ENCODE assay signal across 9 cellular contexts in genomic region chr1:12031039-12031980, GRCh38. TPM values are rescaled to one million over a fixed set of nuclear protein-coding genes. Genes with fewer than 3 reads are reported as not detected.
A peak's percentile ranks its signal among the peaks of the same experiment; 100 is the strongest.
DNase-seq lines count a peak whose midpoint lies in the region; ATAC-seq and TF ChIP-seq lines count a peak whose summit lies in the region.
"Had no signal": no experiment of that assay in that cellular context is flagged by ENCODE, and none has a peak within 500 bp of the region (broad histone marks: within the 10 kb centered on the region; RNA-seq: fewer than 3 reads in every experiment).

No MANE protein-coding gene starts in this region.

- H3K4me3 ChIP-seq in adrenal gland (no peak overlapping the region), tibial nerve (no peak overlapping the region)

- H3K27ac ChIP-seq in adrenal gland, result peak overlapping the region in 3 of 5 donors; percentile 46 to 56 (median 55)
- H3K27ac ChIP-seq in tibial nerve, result peak overlapping the region in 2 of 4 donors; percentile 47 to 87

- H3K9me3 ChIP-seq in adrenal gland (replicated peaks in 1 of 3), result no peaks in the 10 kb centered on the region
- no peaks in the 10 kb centered on the region for H3K9me3 ChIP-seq in tibial nerve

- peaks cover 5 to 13% of the 10 kb centered on the region in 2 donors for H3K4me1 ChIP-seq in adrenal gland (replicated peaks in 1 of 2)
- H3K4me1 ChIP-seq in tibial nerve, result peaks cover 0 to 48% (median 21%) of the 10 kb centered on the region in 4 donors

- TF ChIP-seq CTCF in adrenal gland (IDR thresholded peaks at IDR 0.05), result peak; percentile 24 to 54 (median 52)
- peak in 4 of 5 experiments; percentile 22 to 50 (median 24) for TF ChIP-seq CTCF in tibial nerve (IDR thresholded peaks at IDR 0.05)

- peaks cover 0 to 24% of the 10 kb centered on the region in 2 donors for H3K36me3 ChIP-seq in adrenal gland (replicated peaks in 1 of 2)
- H3K36me3 ChIP-seq in tibial nerve, result peaks cover 3 to 63% (median 4%) of the 10 kb centered on the region in 3 donors

- TF ChIP-seq POLR2A in adrenal gland (IDR thresholded peaks at IDR 0.05) (no peak), tibial nerve (IDR thresholded peaks at IDR 0.05) (no peak)

- WGBS in adrenal gland, 4 donors, result 62 to 94% (median 77%) methylated on average over 4 to 20 of the region's 20 CpGs
- 60 to 70% methylated on average over 18 to 19 of the region's 20 CpGs for WGBS in tibial nerve, 2 donors

- DNase-seq in EL (peak; percentile 42), NAMALWA (ENCODE audit: low spot score) (peak; percentile 72), adrenal gland (peak in 6 of 7 donors; percentile 54 to 68 (median 64)), left lobe of liver (ENCODE audit: low spot score) (no peak), tibial nerve (ENCODE audit: low spot score in 2 of 2) (no peak)

- intact Hi-C loops in adrenal gland (cut with DNase I), result no loop called here

- H3K27me3 ChIP-seq in adrenal gland, result no peaks in the 10 kb centered on the region
- H3K27me3 ChIP-seq in tibial nerve, result no peaks in the 10 kb centered on the region

- no peak for TF ChIP-seq EP300 in tibial nerve (IDR thresholded peaks at IDR 0.05)

- ATAC-seq in left lobe of liver (peak; percentile 76), GM19467 (IDR thresholded peaks at IDR 0.05; ENCODE audit: unreplicated experiment) (no peak), HG03342 (IDR thresholded peaks at IDR 0.05; ENCODE audit: unreplicated experiment) (no peak), GM19328 (IDR thresholded peaks at IDR 0.05; ENCODE audit: unreplicated experiment) (no peak)

RNA-seq across cellular contexts. Expression of gene MIIP, which starts 12.0 kb away (rescaled TPM):
- total RNA-seq in adrenal gland (10 to 100 TPM; 15.1 to 60.7 (median 26.6) TPM), left lobe of liver (10.1 TPM), tibial nerve (10 to 100 TPM; 53.3 to 95.4 (median 67.1) TPM)
- 10 to 100 TPM in 2 of 3 donors, 1 to 10 TPM in 1; 5.0 to 71.1 (median 43.7) TPM for polyA plus RNA-seq in adrenal gland

RNA-seq across cellular contexts. Expression of gene TNFRSF8, which starts 31.8 kb away (rescaled TPM):
- total RNA-seq in adrenal gland (under 1 TPM; 0.28 to 0.61 (median 0.44) TPM), left lobe of liver (0.18 TPM), tibial nerve (1 to 10 TPM in 2 of 4 donors, under 1 TPM in 1, not detected in 1; 0.84 to 4.9 (median 1.8) TPM)
- polyA plus RNA-seq in adrenal gland, result under 1 TPM in 2 of 3 donors, not detected in 1; 0.40 to 0.54 TPM
- total RNA-seq: temporal lobe had no signal

RNA-seq across cellular contexts. Expression of gene MFN2, which starts 51.1 kb away (rescaled TPM):
- total RNA-seq in adrenal gland, result 100 to 1,000 TPM in 1 of 8 donors, 10 to 100 TPM in 7; 43.7 to 103 (median 63.8) TPM
- 10 to 100 TPM; 26.6 to 70.5 (median 27.0) TPM for polyA plus RNA-seq in adrenal gland
- 45.0 TPM for total RNA-seq in left lobe of liver
- total RNA-seq in tibial nerve, result 10 to 100 TPM; 53.8 to 71.6 (median 58.7) TPM

Comparison
In these comparisons a context has a peak if more than half of its experiments do, and no peak if none do; other contexts are left out.
1. DNase-seq: peak in EL (single experiment), NAMALWA (single experiment) and adrenal gland (6 of 7); none in left lobe of liver (single experiment) and tibial nerve (0 of 2).